2 cellular contexts compared by ENCODE assay signal in the genomic region with DNA sequence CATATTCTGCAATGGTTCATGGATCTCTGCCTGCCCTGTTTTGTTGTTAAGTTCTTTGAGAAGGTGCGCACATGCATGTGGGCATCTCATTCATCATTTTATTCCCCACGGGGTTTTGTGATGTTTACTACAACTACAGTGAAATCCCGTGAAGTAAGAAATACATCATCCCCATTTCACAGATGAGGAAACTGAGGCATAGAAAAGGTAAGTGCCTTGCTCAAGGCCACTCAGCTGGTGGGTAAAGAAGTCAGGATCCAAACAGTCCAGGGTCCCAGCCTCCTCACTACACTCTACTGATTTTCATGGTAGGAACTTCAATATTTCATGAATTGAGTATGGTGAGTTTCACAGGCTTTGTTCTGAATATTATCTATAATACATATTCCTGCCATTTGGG.
TF ChIP-seq lines count a peak whose summit lies in the region.

No MANE protein-coding gene starts in this region.

TF ChIP-seq in HepG2, 621 proteins besides CTCF, POLR2A, EP300 and RAD21 (continued from another document):
- TF ChIP-seq CCAR2 (optimal IDR thresholded peaks at IDR 0.05; ENCODE audit: low read depth, low read length): no peak

TF ChIP-seq in K562, 482 proteins besides CTCF, POLR2A, EP300 and RAD21:
- TF ChIP-seq, protein P1, sequence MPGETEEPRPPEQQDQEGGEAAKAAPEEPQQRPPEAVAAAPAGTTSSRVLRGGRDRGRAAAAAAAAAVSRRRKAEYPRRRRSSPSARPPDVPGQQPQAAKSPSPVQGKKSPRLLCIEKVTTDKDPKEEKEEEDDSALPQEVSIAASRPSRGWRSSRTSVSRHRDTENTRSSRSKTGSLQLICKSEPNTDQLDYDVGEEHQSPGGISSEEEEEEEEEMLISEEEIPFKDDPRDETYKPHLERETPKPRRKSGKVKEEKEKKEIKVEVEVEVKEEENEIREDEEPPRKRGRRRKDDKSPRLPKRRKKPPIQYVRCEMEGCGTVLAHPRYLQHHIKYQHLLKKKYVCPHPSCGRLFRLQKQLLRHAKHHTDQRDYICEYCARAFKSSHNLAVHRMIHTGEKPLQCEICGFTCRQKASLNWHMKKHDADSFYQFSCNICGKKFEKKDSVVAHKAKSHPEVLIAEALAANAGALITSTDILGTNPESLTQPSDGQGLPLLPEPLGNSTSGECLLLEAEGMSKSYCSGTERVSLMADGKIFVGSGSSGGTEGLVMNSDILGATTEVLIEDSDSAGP (CRISPR knock-in tag; IDR thresholded peaks at IDR 0.05): no peak
- TF ChIP-seq RBM25 (IDR thresholded peaks at IDR 0.05; ENCODE audit: low read depth, low read length, severe bottlenecking): peak; percentile 59
